28 cellular contexts compared by ENCODE assay signal in the genomic region with DNA sequence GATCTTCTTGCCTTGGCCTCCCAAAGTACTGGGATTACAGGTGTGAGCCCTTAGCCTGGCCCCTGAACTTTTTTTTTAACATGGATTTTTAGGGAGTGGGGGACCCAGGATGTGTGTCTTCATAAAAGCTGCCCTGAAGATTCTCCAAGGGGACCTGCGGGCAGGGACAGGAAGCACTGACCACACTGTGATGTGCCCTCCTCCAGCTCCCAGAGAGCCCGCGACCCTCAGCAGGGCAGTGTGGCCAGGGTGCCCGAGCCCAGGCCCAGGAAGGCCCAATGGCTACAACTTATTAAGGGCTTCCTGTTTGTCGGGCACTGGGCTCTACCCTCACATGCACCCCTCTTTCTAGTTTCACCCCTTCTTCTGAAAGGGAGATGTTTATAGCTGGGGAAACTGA. TPM values are rescaled to one million over a fixed set of nuclear protein-coding genes. Genes with fewer than 3 reads are reported as not detected.
"Had no signal": no experiment of that assay in that cellular context is flagged by ENCODE, and none has a peak within 500 bp of the region (broad histone marks: within the 10 kb centered on the region; RNA-seq: fewer than 3 reads in every experiment).

No MANE protein-coding gene starts in this region.

- H3K9me3 ChIP-seq: body of pancreas, esophagus muscularis mucosa, gastrocnemius medialis had no signal

- H3K4me3 ChIP-seq: body of pancreas, cardiac muscle cell, esophagus muscularis mucosa, gastrocnemius medialis had no signal

- ATAC-seq: activated CD4-positive, alpha-beta T cell treated with anti-CD3 and anti-CD28 coated beads for 36 hours; activated CD8-positive, alpha-beta memory T cell treated with anti-CD3 and anti-CD28 coated beads, Interleukin-2, amount 10 ng/mL, durations not matched to agents 7 days and 5 days; activated CD8-positive, alpha-beta T cell treated with anti-CD3 and anti-CD28 coated beads, Interleukin-2, amount 10 ng/mL, durations not matched to agents 7 days and 5 days; activated naive CD4-positive, alpha-beta T cell treated with anti-CD3 and anti-CD28 coated beads, Interleukin-2, amount 50 U/mL, for 72 hours; activated T-cell treated with anti-CD3 and anti-CD28 coated beads, Interleukin-2, amount 50 U/mL, for 72 hours; body of pancreas; effector memory CD8-positive, alpha-beta T cell; foreskin keratinocyte; gastrocnemius medialis had no signal

- DNase-seq: activated CD4-positive, alpha-beta memory T cell treated with anti-CD3 and anti-CD28 coated beads for 36 hours; activated CD4-positive, alpha-beta T cell treated with anti-CD3 and anti-CD28 coated beads for 36 hours; activated CD4-positive, alpha-beta T cell treated with anti-CD3 and anti-CD28 coated beads, Interleukin-2, amount 10 ng/mL, durations not matched to agents 24 days and 14 days; activated CD4-positive, CD25-positive, alpha-beta regulatory T cell; activated CD4-positive, CD25-positive, alpha-beta regulatory T cell treated with anti-CD3 and anti-CD28 coated beads, Interleukin-2, amount 50 U/mL, for 72 hours; activated CD8-positive, alpha-beta memory T cell treated with anti-CD3 and anti-CD28 coated beads, Interleukin-2, amount 10 ng/mL, durations not matched to agents 7 days and 5 days; activated CD8-positive, alpha-beta memory T cell treated with anti-CD3 and anti-CD28 coated beads, Interleukin-2, amount 50 U/mL, for 4 hours; activated CD8-positive, alpha-beta T cell treated with anti-CD3 and anti-CD28 coated beads, Interleukin-2, amount 10 ng/mL, durations not matched to agents 7 days and 5 days; activated gamma-delta T cell; activated naive CD4-positive, alpha-beta T cell; activated naive CD4-positive, alpha-beta T cell treated with anti-CD3 and anti-CD28 coated beads, Interleukin-2, amount 10 ng/mL, durations not matched to agents 7 days and 5 days; activated naive CD8-positive, alpha-beta T cell treated with anti-CD3 and anti-CD28 coated beads, Interleukin-2, amount 10 ng/mL, durations not matched to agents 7 days and 5 days; activated T-cell treated with anti-CD3 and anti-CD28 coated beads, Interleukin-2, amount 50 U/mL, for 1 hour; activated T-cell treated with anti-CD3 and anti-CD28 coated beads, Interleukin-2, amount 50 U/mL, for 72 hours; anterior cingulate cortex; body of pancreas; cortex of kidney; dermis blood vessel endothelial cell; effector CD4-positive, alpha-beta T cell; effector memory CD8-positive, alpha-beta T cell; erythroblast; foreskin keratinocyte; gastrocnemius medialis; glutamatergic neuron; T-helper 2 cell had no signal

- H3K27ac ChIP-seq: body of pancreas, cardiac muscle cell, esophagus muscularis mucosa, foreskin keratinocyte, gastrocnemius medialis had no signal

- H3K36me3 ChIP-seq: cardiac muscle cell, esophagus muscularis mucosa, gastrocnemius medialis had no signal

- H3K4me1 ChIP-seq: foreskin keratinocyte had no signal

RNA-seq across cellular contexts. Expression of a gene that starts 2.5 kb away (rescaled TPM):
- polyA plus RNA-seq: cardiac muscle cell had no signal
